ENCODE assay signal across 19 cellular contexts in the genomic region with DNA sequence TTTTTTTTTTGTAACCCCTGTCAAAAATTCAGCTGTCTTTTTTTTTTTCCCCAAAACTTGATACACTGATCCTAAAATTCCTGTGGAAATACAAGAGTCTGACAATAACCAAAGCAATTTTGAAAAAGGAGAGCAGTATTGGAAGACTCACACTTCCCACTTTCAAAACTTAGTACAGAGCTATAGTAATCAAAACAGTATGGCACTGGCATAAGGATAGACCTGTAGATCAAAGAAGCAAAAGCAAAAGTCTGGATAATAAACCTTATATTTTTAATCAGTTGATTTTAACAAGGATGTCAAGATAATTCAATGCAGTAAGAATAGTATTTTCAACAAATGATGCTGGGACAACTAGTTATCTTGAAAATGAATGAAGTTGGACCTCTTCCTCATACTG. TPM values are rescaled to one million over a fixed set of nuclear protein-coding genes. Genes with fewer than 3 reads are reported as not detected.
A peak's percentile ranks its signal among the peaks of the same experiment; 100 is the strongest.
DNase-seq lines count a peak whose midpoint lies in the region; ATAC-seq, FAIRE-seq and TF ChIP-seq lines count a peak whose summit lies in the region.
"Had no signal": no experiment of that assay in that cellular context is flagged by ENCODE, and none has a peak within 500 bp of the region (broad histone marks: within the 10 kb centered on the region; RNA-seq: fewer than 3 reads in every experiment).

No MANE protein-coding gene starts in this region.

- H3K27ac ChIP-seq in HCT116 (ENCODE audit: low read depth, low read length) = no peak overlapping the region
- no peak overlapping the region for H3K27ac ChIP-seq in suprapubic skin
- H3K27ac ChIP-seq: BLaER1 had no signal

- BruUV-seq in Caco-2 (replicated peaks; lab: Mats Ljungman, UMichigan) = TSS peak; percentile 2
- no TSS peak for BruUV-seq in HCT116 (replicated peaks; lab: Mats Ljungman, UMichigan)

- no peak for TF ChIP-seq RAD21 in HCT116 (IDR thresholded peaks at IDR 0.05; ENCODE audit: low read depth)

- no peak overlapping the region for H3K4me3 Mint-ChIP-seq in Caco-2 (ENCODE audit: unreplicated experiment)
- H3K4me3 Mint-ChIP-seq: B cell; CD4-positive, CD25-positive, alpha-beta regulatory T cell; CD8-positive, alpha-beta T cell; GM23338; H9 had no signal

- peaks cover 52% of the 10 kb centered on the region for H3K36me3 Mint-ChIP-seq in Caco-2 (ENCODE audit: insufficient read depth, unreplicated experiment)

- RAD21 ChIA-PET in HCT116 (lab: Charles Lee; ENCODE audit: low non-redundant PET in 1 of 2, low total read pairs in 2 of 2, uncharacterized antibody in 2 of 2, unreplicated experiment in 2 of 2) = no interaction called here

- H3K27ac Mint-ChIP-seq in Caco-2 (ENCODE audit: unreplicated experiment) = no peak overlapping the region
- H3K27ac Mint-ChIP-seq: B cell; CD4-positive, CD25-positive, alpha-beta regulatory T cell; CD8-positive, alpha-beta T cell; GM23338 had no signal

- H3K36me3 ChIP-seq in Caco-2 (ENCODE audit: control insufficient read depth, insufficient read depth, low read length) (no peaks in the 10 kb centered on the region; the same call in 1 of the 2 replicates), HCT116 (ENCODE audit: control insufficient read depth in 1 of 2, insufficient read depth in 2 of 2, low read length in 2 of 2) (peaks cover 30 to 33% of the 10 kb centered on the region in 2 experiments), suprapubic skin (peaks cover 46% of the 10 kb centered on the region)

- POLR2A ChIA-PET in Caco-2 (lab: Charles Lee) (no interaction called here), HCT116 (lab: Charles Lee) (no interaction called here)

- H3K27me3 ChIP-seq in Caco-2 (replicated peaks; ENCODE audit: control insufficient read depth, insufficient read depth, low read length) (no peaks in the 10 kb centered on the region), HCT116 (ENCODE audit: insufficient read depth, low read length) (no peaks in the 10 kb centered on the region), suprapubic skin (no peaks in the 10 kb centered on the region)
- H3K27me3 ChIP-seq: BLaER1 had no signal

- intact Hi-C loops in Caco-2 (cut with micrococcal nuclease; ENCODE audit: unreplicated experiment) = no loop called here
- intact Hi-C loops in HCT116 (cut with micrococcal nuclease) = no loop called here

- peaks cover 32% of the 10 kb centered on the region for H3K79me2 ChIP-seq in HCT116 (ENCODE audit: insufficient read depth, low read length)

- no peak overlapping the region for H2AFZ ChIP-seq in HCT116 (ENCODE audit: low read depth, low read length, poor library complexity, severe bottlenecking)
- H2AFZ ChIP-seq: GM23338 had no signal

- no peak overlapping the region for H3K4me2 ChIP-seq in HCT116 (ENCODE audit: low read length)
- H3K4me2 ChIP-seq: BLaER1, GM23338 had no signal

- no peaks in the 10 kb centered on the region; the same call in 1 of the 2 replicates for H3K9me2 ChIP-seq in HCT116 (ENCODE audit: insufficient read depth)

- H3K4me1 ChIP-seq in Caco-2 (peaks cover 3% of the 10 kb centered on the region; the same call in 1 of the 2 replicates), HCT116 (ENCODE audit: control insufficient read depth in 1 of 2, insufficient read depth in 2 of 2, low read length in 2 of 2) (peaks cover 0 to 6% of the 10 kb centered on the region in 2 experiments; a peak in 1 of 4 replicates), suprapubic skin (peaks cover 9% of the 10 kb centered on the region)
- H3K4me1 ChIP-seq: BLaER1 had no signal

- no peaks in the 10 kb centered on the region for H3K9me3 Mint-ChIP-seq in Caco-2 (ENCODE audit: unreplicated experiment)
- H3K9me3 Mint-ChIP-seq: CD4-positive, CD25-positive, alpha-beta regulatory T cell; CD8-positive, alpha-beta T cell; GM23338; H9 had no signal

- no peak overlapping the region for H3K9ac ChIP-seq in HCT116 (ENCODE audit: low read length)
- H3K9ac ChIP-seq: BLaER1 had no signal

- TF ChIP-seq POLR2A in HCT116 (IDR thresholded peaks at IDR 0.05; ENCODE audit: borderline replicate concordance, extremely low read depth, insufficient read depth, insufficient read length) (no peak), suprapubic skin (IDR thresholded peaks at IDR 0.05) (no peak)

- no peaks in the 10 kb centered on the region for H3K4me1 Mint-ChIP-seq in Caco-2 (ENCODE audit: low read depth, unreplicated experiment)
- H3K4me1 Mint-ChIP-seq: GM23338, H9 had no signal

- TF ChIP-seq EP300 in suprapubic skin (IDR thresholded peaks at IDR 0.05) = no peak

- FAIRE-seq in TTC549 (lab: Jason Lieb, UNC) = peak; percentile 54
- FAIRE-seq: D721Med, GM12878, GM18507 had no signal

- CTCF ChIA-PET in Caco-2 (lab: Charles Lee) (no interaction called here), HCT116 (lab: Charles Lee) (no interaction called here)

- no peaks in the 10 kb centered on the region; the same call in 1 of the 2 replicates for H4K20me1 ChIP-seq in HCT116 (ENCODE audit: insufficient read depth)

- H3K9me3 ChIP-seq in Caco-2 = no peaks in the 10 kb centered on the region
- peaks cover 0 to 3% of the 10 kb centered on the region in 2 experiments; a peak in 1 of 4 replicates for H3K9me3 ChIP-seq in HCT116 (ENCODE audit: control insufficient read depth in 1 of 2, insufficient read depth in 1 of 2, low read depth in 1 of 2, low read length in 2 of 2)
- no peaks in the 10 kb centered on the region for H3K9me3 ChIP-seq in suprapubic skin

- DNase-seq in Caco-2 (no peak), HCT116 (ENCODE audit: low read depth, low spot score) (no peak), suprapubic skin (ENCODE audit: low spot score in 2 of 2) (no peak), Ammon's horn (ENCODE audit: low spot score) (no peak)
- DNase-seq in activated T-cell treated with anti-CD3 and anti-CD28 coated beads, Interleukin-2, amount 50 U/mL, for 48 hours = no peak
- DNase-seq: CD4-positive, CD25-positive, alpha-beta regulatory T cell; CD8-positive, alpha-beta T cell; DMS 273 treated with DMSO at 0.1 percent for 48 hours; DMS79; EL; GDM1; H9 had no signal

- no peaks in the 10 kb centered on the region for H3K27me3 Mint-ChIP-seq in Caco-2 (ENCODE audit: insufficient read depth, unreplicated experiment)
- H3K27me3 Mint-ChIP-seq: B cell; CD4-positive, CD25-positive, alpha-beta regulatory T cell had no signal

- ATAC-seq in HCT116 = no peak
- ATAC-seq: CD8-positive, alpha-beta T cell; GM12878; GM23338 had no signal

- TF ChIP-seq CTCF in Caco-2 (IDR thresholded peaks at IDR 0.05; ENCODE audit: insufficient read depth in 1 of 2, low read depth in 1 of 2, low read length in 1 of 2, severe bottlenecking in 1 of 2, unreplicated experiment in 1 of 2) (no peak), HCT116 (IDR thresholded peaks at IDR 0.05 in 2 of 3, conservative IDR thresholded peaks at IDR 0.05 in 1 of 3; ENCODE audit: borderline replicate concordance in 1 of 3, insufficient read depth in 1 of 3, low read depth in 2 of 3, low read length in 2 of 3) (no peak), suprapubic skin (IDR thresholded peaks at IDR 0.05) (no peak)

- H3K4me3 ChIP-seq in Caco-2 (ENCODE audit: low read depth, low read length) = no peak overlapping the region
- H3K4me3 ChIP-seq in HCT116 (replicated peaks in 1 of 2; ENCODE audit: low read depth in 1 of 2, low read length in 2 of 2) = no peak overlapping the region
- no peak overlapping the region for H3K4me3 ChIP-seq in suprapubic skin
- H3K4me3 ChIP-seq: BLaER1, GM12878, GM23338 had no signal

TF ChIP-seq in HCT116, 20 proteins besides CTCF, POLR2A, EP300 and RAD21:
- TF ChIP-seq CBX3 (IDR thresholded peaks at IDR 0.05; ENCODE audit: low read depth) (peak; percentile 48; the same call in 1 of the 2 replicates), ZFX (IDR thresholded peaks at IDR 0.05) (no peak)
TF ChIP-seq in HCT116: peak in this region for 1.

RNA-seq across cellular contexts. Expression of gene FBXO28, which starts 17.3 kb away (rescaled TPM):
- 31.3 and 36.7 TPM in 2 replicates for total RNA-seq in Caco-2 (2022)
- total RNA-seq in HCT116 (2021; ENCODE audit: unreplicated experiment) = 37.0 TPM
- polyA plus RNA-seq in HCT116 (2012) = 13.0 and 18.0 TPM in 2 replicates
- 10 to 100 TPM; 40.2 to 65.7 (median 45.7) TPM for total RNA-seq in suprapubic skin

RNA-seq across cellular contexts. Expression of gene DEGS1, which starts 51.8 kb away (rescaled TPM):
- 38.8 and 39.2 TPM in 2 replicates for total RNA-seq in Caco-2 (2022)
- total RNA-seq in HCT116 (2021; ENCODE audit: unreplicated experiment) = 23.1 TPM
- polyA plus RNA-seq in HCT116 (2012) = 7.6 and 10.7 TPM in 2 replicates
- total RNA-seq in suprapubic skin = 100 to 1,000 TPM; 363 to 847 (median 705) TPM
